In the genomic region with DNA sequence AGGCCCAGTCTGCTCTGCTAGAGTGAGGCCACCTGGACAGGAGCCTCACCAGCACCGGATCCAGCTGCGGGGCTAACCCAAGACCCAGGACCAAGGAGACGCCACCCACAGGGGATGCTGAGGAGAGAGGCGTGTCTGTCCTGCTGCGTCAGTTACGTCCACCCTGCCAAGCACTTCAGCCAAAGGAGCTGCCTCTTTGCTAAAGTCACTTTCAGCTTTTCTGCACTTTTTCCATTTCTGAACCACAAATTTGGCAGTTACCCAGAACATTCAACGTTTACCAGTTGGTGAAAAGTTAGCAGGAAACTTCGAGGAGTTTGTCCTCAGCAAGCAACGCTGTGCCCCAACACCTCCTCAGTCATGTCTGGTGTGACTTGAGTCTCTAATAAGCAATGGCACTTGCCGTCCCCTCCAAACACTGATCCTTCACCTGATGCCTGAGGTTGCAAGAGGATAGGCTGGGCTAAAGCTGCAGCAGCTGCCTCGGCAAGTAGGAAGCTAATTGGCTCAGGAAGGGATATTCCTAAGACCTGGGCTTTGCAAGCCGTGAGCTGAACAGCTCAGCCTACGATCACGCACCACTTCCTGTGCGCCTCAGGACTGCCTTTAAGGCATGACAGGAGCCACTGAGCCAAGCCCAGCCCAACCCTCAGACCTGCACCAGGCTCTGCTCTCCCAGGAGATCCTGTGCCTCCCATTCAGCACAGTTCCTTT, we compare ENCODE assay signal across 8 cellular contexts. TPM values are rescaled to one million over a fixed set of nuclear protein-coding genes. Genes with fewer than 3 reads are reported as not detected.
DNase-seq lines count a peak whose midpoint lies in the region; ATAC-seq and TF ChIP-seq lines count a peak whose summit lies in the region.

No MANE protein-coding gene starts in this region.

- no peaks in the 10 kb centered on the region for H3K36me3 ChIP-seq in transverse colon

- intact Hi-C loops in natural killer cell (cut with micrococcal nuclease) (no loop called here), transverse colon (cut with DNase I; ENCODE audit: low total_unique reads) (no loop called here)

- no peaks in the 10 kb centered on the region for H3K9me3 ChIP-seq in transverse colon

- DNase-seq in D341Med (ENCODE audit: low spot score), result peak; percentile 81
- peak; percentile 51 for DNase-seq in NCI-H146 (lab: John Stamatoyannopoulos, UW)
- peak; percentile 56 for DNase-seq in activated T-cell treated with anti-CD3 and anti-CD28 coated beads, Interleukin-2, amount 50 U/mL, for 24 hours
- no peak for DNase-seq in natural killer cell
- no peak for DNase-seq in C1 segment of cervical spinal cord (lab: John Stamatoyannopoulos, UW)
- DNase-seq in pons (ENCODE audit: low spot score), result no peak
- no peak for DNase-seq in transverse colon

- no peaks in the 10 kb centered on the region for H3K9me3 Mint-ChIP-seq in activated T-cell treated with anti-CD3 and anti-CD28 coated beads, Interleukin-2, amount 50 U/mL, for 24 hours
- H3K9me3 Mint-ChIP-seq in natural killer cell, result no peaks in the 10 kb centered on the region

- TF ChIP-seq POLR2A in transverse colon (IDR thresholded peaks at IDR 0.05), result no peak

- H3K4me3 ChIP-seq in transverse colon, result no peak overlapping the region

- TF ChIP-seq CTCF in natural killer cell (IDR thresholded peaks at IDR 0.05), result no peak
- no peak for TF ChIP-seq CTCF in transverse colon (IDR thresholded peaks at IDR 0.05)

- WGBS in transverse colon (ENCODE audit: low coverage in 1 of 2), 2 donors, result 0 to 37% methylated on average over 3 to 15 of the region's 15 CpGs

- H3K27me3 ChIP-seq in transverse colon, result no peaks in the 10 kb centered on the region

- no peaks in the 10 kb centered on the region for H3K36me3 Mint-ChIP-seq in activated T-cell treated with anti-CD3 and anti-CD28 coated beads, Interleukin-2, amount 50 U/mL, for 24 hours (ENCODE audit: low read depth)
- H3K36me3 Mint-ChIP-seq in natural killer cell, result no peaks in the 10 kb centered on the region

- no peaks in the 10 kb centered on the region for H3K27me3 Mint-ChIP-seq in activated T-cell treated with anti-CD3 and anti-CD28 coated beads, Interleukin-2, amount 50 U/mL, for 24 hours
- peaks cover 13 to 32% of the 10 kb centered on the region in 2 donors for H3K27me3 Mint-ChIP-seq in natural killer cell (ENCODE audit: low read depth in 2 of 2)

- peaks cover 40% of the 10 kb centered on the region for H3K4me1 Mint-ChIP-seq in activated T-cell treated with anti-CD3 and anti-CD28 coated beads, Interleukin-2, amount 50 U/mL, for 24 hours (ENCODE audit: low read depth)
- H3K4me1 Mint-ChIP-seq in natural killer cell, result peaks cover 11 to 19% of the 10 kb centered on the region in 2 donors

- H3K4me1 ChIP-seq in transverse colon, result peaks cover 0 to 21% (median 7%) of the 10 kb centered on the region in 4 donors

- peak overlapping the region; percentile 37 for H3K4me3 Mint-ChIP-seq in activated T-cell treated with anti-CD3 and anti-CD28 coated beads, Interleukin-2, amount 50 U/mL, for 24 hours
- H3K4me3 Mint-ChIP-seq in natural killer cell, result peak overlapping the region; percentile 40

- no peak overlapping the region for H3K27ac ChIP-seq in transverse colon

- no peak for TF ChIP-seq EP300 in transverse colon (IDR thresholded peaks at IDR 0.05; ENCODE audit: low read depth)

- peak in 1 of 3 donors; percentile 57 for ATAC-seq in natural killer cell
- ATAC-seq in HG02970 (IDR thresholded peaks at IDR 0.05; ENCODE audit: low FRiP score, unreplicated experiment), result no peak

- H3K27ac Mint-ChIP-seq in activated T-cell treated with anti-CD3 and anti-CD28 coated beads, Interleukin-2, amount 50 U/mL, for 24 hours, result peak overlapping the region; percentile 15
- no peak overlapping the region for H3K27ac Mint-ChIP-seq in natural killer cell

- in situ Hi-C loops in transverse colon (cut with MboI; ENCODE audit: low pct_ligation_motif_present in 1 of 4, low pct_unique_long_range_greater_than_20kb in 1 of 4, low sequenced_read_pairs in 3 of 4), result no loop called here

RNA-seq across cellular contexts. Expression of gene KCNH2, which starts 40.1 kb away (rescaled TPM):
- total RNA-seq in natural killer cell, result under 1 TPM in 2 of 3 donors, not detected in 1; 0.39 to 0.60 TPM
- 10 to 100 TPM in 3 of 4 donors, 1 to 10 TPM in 1; 9.5 to 39.0 (median 19.3) TPM for total RNA-seq in transverse colon

RNA-seq across cellular contexts. Expression of gene NOS3, which starts 52.8 kb away (rescaled TPM):
- total RNA-seq in natural killer cell (1 to 10 TPM; 2.6 to 5.9 (median 3.8) TPM), transverse colon (10 to 100 TPM in 2 of 4 donors, 1 to 10 TPM in 2; 2.5 to 34.2 (median 7.0) TPM)

Comparison
In these comparisons a context has a peak if more than half of its experiments do, and no peak if none do; other contexts are left out.
1. DNase-seq: peak in D341Med (single experiment), NCI-H146 (single experiment) and activated T-cell treated with anti-CD3 and anti-CD28 coated beads, Interleukin-2, amount 50 U/mL, for 24 hours (single experiment); none in natural killer cell (single experiment), C1 segment of cervical spinal cord (0 of 14), pons (single experiment) and transverse colon (single experiment).
2. RNA of gene KCNH2, which starts 40.1 kb away (total RNA-seq): 9.5 to 39.0 TPM in transverse colon; 0.39 to 0.60 TPM in natural killer cell; every median in the first group is over 4 times any median in the second.